Comparison of ENCODE assay signal across 1 cellular context in genomic region chr22:46524203-46524740, GRCh38.
TF ChIP-seq lines count a peak whose summit lies in the region.

No MANE protein-coding gene starts in this region.

TF ChIP-seq in H1, 55 proteins besides CTCF, POLR2A, EP300 and RAD21 (continued from another document):
- TF ChIP-seq ZNF274 (IDR thresholded peaks at IDR 0.05; ENCODE audit: borderline replicate concordance, extremely low read depth, low read length), result no peak
- TF ChIP-seq SIN3A (conservative IDR thresholded peaks at IDR 0.05 in 1 of 2, IDR thresholded peaks at IDR 0.05 in 1 of 2; ENCODE audit: low read depth in 1 of 2, low read length in 2 of 2), result no peak
- no peak for TF ChIP-seq EGR1 (IDR thresholded peaks at IDR 0.05; ENCODE audit: borderline replicate concordance, low read depth, low read length)
- TF ChIP-seq SIX5 (IDR thresholded peaks at IDR 0.05; ENCODE audit: low read depth, low read length), result no peak
- TF ChIP-seq ATF2 (IDR thresholded peaks at IDR 0.05; ENCODE audit: low read length), result no peak
